8 cellular contexts compared by ENCODE assay signal in the genomic region with DNA sequence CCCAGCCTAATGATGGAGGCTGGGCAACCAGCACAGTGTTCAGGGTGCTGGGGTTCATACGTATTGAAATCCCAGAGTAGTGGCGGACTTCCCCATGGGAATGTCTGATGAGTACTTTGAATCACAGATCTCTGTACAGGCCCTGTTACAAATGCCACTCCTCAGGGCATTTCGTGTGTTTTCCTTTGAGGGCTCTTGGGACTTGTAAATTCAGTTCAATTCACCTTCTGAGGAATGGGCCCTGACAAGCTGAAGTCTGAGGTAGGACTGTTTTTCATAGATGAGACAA. TPM values are rescaled to one million over a fixed set of nuclear protein-coding genes. Genes with fewer than 3 reads are reported as not detected.
DNase-seq lines count a peak whose midpoint lies in the region; ATAC-seq and TF ChIP-seq lines count a peak whose summit lies in the region.

No MANE protein-coding gene starts in this region.

- no peaks in the 10 kb centered on the region for H3K27me3 Mint-ChIP-seq in activated CD4-positive, alpha-beta T cell treated with anti-CD3 and anti-CD28 coated beads for 36 hours

- peak overlapping the region; percentile 90 for H3K27ac Mint-ChIP-seq in activated CD4-positive, alpha-beta T cell treated with anti-CD3 and anti-CD28 coated beads for 36 hours

- peaks cover 55% of the 10 kb centered on the region for H3K79me2 ChIP-seq in PC-3 (ENCODE audit: low read length)
- peaks cover 19% of the 10 kb centered on the region for H3K79me2 ChIP-seq in fibroblast of lung (ENCODE audit: control insufficient read depth, insufficient read depth, low read length)

- H3K4me2 ChIP-seq in PC-3 (ENCODE audit: low read length), result peak overlapping the region; percentile 94
- peak overlapping the region; percentile 86 for H3K4me2 ChIP-seq in fibroblast of lung (ENCODE audit: extremely low read depth, insufficient read depth, low read length)

- POLR2A ChIA-PET in activated CD4-positive, alpha-beta T cell treated with anti-CD3 and anti-CD28 coated beads for 36 hours (lab: Charles Lee), result interaction anchor here (1.4 kb wide), 1 partner anchor 14 kb away, joined by 3 read pairs; no protein-coding TSS in a partner anchor
- POLR2A ChIA-PET in PC-3 (lab: Charles Lee; ENCODE audit: unreplicated experiment), result no interaction called here

- ATAC-seq in activated CD4-positive, alpha-beta T cell treated with anti-CD3 and anti-CD28 coated beads for 36 hours, result no peak
- ATAC-seq in PC-3, result no peak

- H4K20me1 ChIP-seq in PC-3 (ENCODE audit: low read length), result no peaks in the 10 kb centered on the region
- no peaks in the 10 kb centered on the region for H4K20me1 ChIP-seq in fibroblast of lung (ENCODE audit: control insufficient read depth, extremely low read depth, insufficient read depth, low read length)

- no peak for DNase-seq in activated CD4-positive, alpha-beta T cell treated with anti-CD3 and anti-CD28 coated beads for 36 hours
- no peak for DNase-seq in activated CD4-positive, alpha-beta T cell treated with anti-CD3 and anti-CD28 coated beads, Interleukin-2, amount 50 U/mL, for 48 hours
- DNase-seq in PC-3 (no peak), fibroblast of lung (ENCODE audit: low read depth in 2 of 2) (no peak), EL (no peak), activated gamma-delta T cell (lab: John Stamatoyannopoulos, UW) (no peak)
- DNase-seq in central memory CD4-positive, alpha-beta T cell, result no peak

- H3K9ac ChIP-seq in PC-3 (ENCODE audit: low read length) (peak overlapping the region; percentile 95), fibroblast of lung (ENCODE audit: insufficient read depth, low read length) (peak overlapping the region; percentile 55)

- peaks cover 17% of the 10 kb centered on the region for H3K4me1 ChIP-seq in PC-3 (ENCODE audit: insufficient read depth, low read length)
- no peaks in the 10 kb centered on the region for H3K4me1 ChIP-seq in fibroblast of lung (ENCODE audit: control insufficient read depth, extremely low read depth, insufficient read depth, low read length)

- no peak for TF ChIP-seq CTCF in PC-3 (conservative IDR thresholded peaks at IDR 0.05; ENCODE audit: low read depth, low read length)
- TF ChIP-seq CTCF in fibroblast of lung (conservative IDR thresholded peaks at IDR 0.05 in 1 of 2, IDR thresholded peaks at IDR 0.05 in 1 of 2; ENCODE audit: low read depth in 1 of 2, low read length in 2 of 2), result no peak

- CTCF ChIA-PET in activated CD4-positive, alpha-beta T cell treated with anti-CD3 and anti-CD28 coated beads for 36 hours (lab: Charles Lee), result interaction anchor here (1.6 kb wide), 1 partner anchor 40 kb away, joined by 5 read pairs; no protein-coding TSS in a partner anchor
- CTCF ChIA-PET in PC-3 (lab: Charles Lee), result no interaction called here

- H3K4me1 Mint-ChIP-seq in activated CD4-positive, alpha-beta T cell treated with anti-CD3 and anti-CD28 coated beads for 36 hours, result peaks cover 32% of the 10 kb centered on the region

- intact Hi-C loops in activated CD4-positive, alpha-beta T cell treated with anti-CD3 and anti-CD28 coated beads for 36 hours (cut with DNase I, micrococcal nuclease), result loop anchor here (1.0 to 10.0 kb wide), 8 partner anchors 787 to 1794 kb away; partner anchors contain the start of genes PUM2 (in 2 of the 2), GEN1 (in 1 of the 2), LAPTM4A (in 1 of the 2) and SMC6 (in 1 of the 2)
- intact Hi-C loops in PC-3 (cut with micrococcal nuclease), result loop anchor here (1.0 kb wide), 1 partner anchor 9 kb away; no protein-coding TSS in a partner anchor

- H3K27me3 ChIP-seq in PC-3 (ENCODE audit: low read length) (no peaks in the 10 kb centered on the region), fibroblast of lung (ENCODE audit: control insufficient read depth, insufficient read depth, low read length) (no peaks in the 10 kb centered on the region)

- H3K9me2 ChIP-seq in PC-3 (replicated peaks; ENCODE audit: low read length), result no peaks in the 10 kb centered on the region

- peaks cover 33% of the 10 kb centered on the region for H3K36me3 Mint-ChIP-seq in activated CD4-positive, alpha-beta T cell treated with anti-CD3 and anti-CD28 coated beads for 36 hours (ENCODE audit: low read depth)

- BruUV-seq in PC-3 (replicated peaks; lab: Mats Ljungman, UMichigan), result no TSS peak

- peak overlapping the region; percentile 84 for H3K4me3 Mint-ChIP-seq in activated CD4-positive, alpha-beta T cell treated with anti-CD3 and anti-CD28 coated beads for 36 hours

- H2AFZ ChIP-seq in PC-3 (ENCODE audit: low read length), result peak overlapping the region; percentile 99
- peak overlapping the region; percentile 96 for H2AFZ ChIP-seq in fibroblast of lung (ENCODE audit: low read length)

- H3K9me3 Mint-ChIP-seq in activated CD4-positive, alpha-beta T cell treated with anti-CD3 and anti-CD28 coated beads for 36 hours (ENCODE audit: low read depth), result no peaks in the 10 kb centered on the region

- H3F3A ChIP-seq in PC-3 (ENCODE audit: low read length, unreplicated experiment), result no peaks in the 10 kb centered on the region

- H3K27ac ChIP-seq in PC-3 (ENCODE audit: low read length), result peak overlapping the region; percentile 48; the same call in 1 of the 2 replicates
- H3K27ac ChIP-seq in fibroblast of lung (ENCODE audit: insufficient read depth, low read length), result peak overlapping the region; percentile 83
- peak overlapping the region in 19 of 21 experiments; percentile 92 to 100 (median 97) for H3K27ac ChIP-seq in skin epidermis

- H3K9me3 ChIP-seq in PC-3 (ENCODE audit: low read length) (0 out of 2 replicates have a peak, but pooled peaks cover 14% of the 10 kb centered on the region), fibroblast of lung (ENCODE audit: control insufficient read depth, insufficient read depth, low read depth, low read length) (no peaks in the 10 kb centered on the region)

- H3K36me3 ChIP-seq in PC-3 (ENCODE audit: low read depth, low read length) (peaks cover 22% of the 10 kb centered on the region), fibroblast of lung (ENCODE audit: control insufficient read depth, insufficient read depth, low read length) (no peaks in the 10 kb centered on the region)

- H3K4me3 ChIP-seq in PC-3 (ENCODE audit: low read length) (peak overlapping the region; percentile 95), fibroblast of lung (replicated peaks in 1 of 4; ENCODE audit: control extremely low read depth in 1 of 4, insufficient read depth in 1 of 4, low read depth in 3 of 4, low read length in 4 of 4) (peak overlapping the region; percentile 66 to 80 (median 76)), skin epidermis (peak overlapping the region; percentile 81 to 97 (median 93))

RNA-seq across cellular contexts. Expression of gene RDH14, which starts 0.3 kb away (rescaled TPM):
- total RNA-seq in activated CD4-positive, alpha-beta T cell treated with anti-CD3 and anti-CD28 coated beads for 36 hours, result 10 to 100 TPM; 16.1 to 18.3 TPM
- total RNA-seq in PC-3 (2014; rRNA removed) (30.9 and 43.4 TPM in 2 replicates), fibroblast of lung (26.6 and 26.7 TPM in 2 replicates)
- polyA plus RNA-seq in fibroblast of lung, result 17.6 and 28.6 TPM in 2 replicates
- 12.8 and 19.3 TPM in 2 replicates for polyA plus RNA-seq in fibroblast of lung (2012)
- 1.5 and 1.7 TPM in 2 replicates for polyA minus RNA-seq in fibroblast of lung (ENCODE audit: low replicate concordance)

RNA-seq across cellular contexts. Expression of gene NT5C1B, which starts 28.6 kb away (rescaled TPM):
- total RNA-seq in activated CD4-positive, alpha-beta T cell treated with anti-CD3 and anti-CD28 coated beads for 36 hours, result not detected
- total RNA-seq in PC-3 (2014; rRNA removed), result not detected in 2 replicates
- not detected in 2 replicates for total RNA-seq in fibroblast of lung
- not detected in 2 replicates for polyA plus RNA-seq in fibroblast of lung
- 0.25 and 0.51 TPM in 2 replicates for polyA plus RNA-seq in fibroblast of lung (2012)
- not detected in 2 replicates for polyA minus RNA-seq in fibroblast of lung (ENCODE audit: low replicate concordance)
